ENCODE assay signal across 8 cellular contexts in genomic region chr3:88032245-88032644, GRCh38. TPM values are rescaled to one million over a fixed set of nuclear protein-coding genes. Genes with fewer than 3 reads are reported as not detected.
DNase-seq lines count a peak whose midpoint lies in the region; ATAC-seq and TF ChIP-seq lines count a peak whose summit lies in the region.

No MANE protein-coding gene starts in this region.

- H3K36me3 ChIP-seq in duodenal mucosa (ENCODE audit: control insufficient read depth in 1 of 2, insufficient read depth in 2 of 2, low read length in 2 of 2): no peaks in the 10 kb centered on the region

- H3K4me3 ChIP-seq in duodenal mucosa (ENCODE audit: low read depth in 1 of 2, low read length in 2 of 2): peak overlapping the region; percentile 48 to 55
- peak overlapping the region; percentile 32 for H3K4me3 ChIP-seq in skeletal muscle cell (ENCODE audit: low read depth, low read length)

- CTCF ChIA-PET in WTC11 (lab: Charles Lee): interaction anchor here (0.7 kb wide), 1 partner anchor 21 kb away, joined by 3 read pairs; no protein-coding TSS in a partner anchor

- POLR2A ChIA-PET in WTC11 (lab: Charles Lee): no interaction called here

- H3K9ac ChIP-seq in duodenal mucosa (ENCODE audit: low read depth in 1 of 2, low read length in 2 of 2): peak overlapping the region; percentile 26 to 45

- peaks cover 0 to 1% (median 0%) of the 10 kb centered on the region in 3 donors for H3K9me3 Mint-ChIP-seq in IgD-negative memory B cell
- peaks cover 13% of the 10 kb centered on the region for H3K9me3 Mint-ChIP-seq in WTC11

- H3K27ac Mint-ChIP-seq in IgD-negative memory B cell (peak overlapping the region; percentile 17 to 63 (median 23)), WTC11 (no peak overlapping the region)

- H3K36me3 Mint-ChIP-seq in IgD-negative memory B cell: no peaks in the 10 kb centered on the region
- H3K36me3 Mint-ChIP-seq in WTC11: no peaks in the 10 kb centered on the region

- H3K27me3 Mint-ChIP-seq in IgD-negative memory B cell (no peaks in the 10 kb centered on the region), WTC11 (ENCODE audit: low read depth) (no peaks in the 10 kb centered on the region)

- peak overlapping the region; percentile 18 to 87 (median 80) for H3K4me3 Mint-ChIP-seq in IgD-negative memory B cell
- no peak overlapping the region for H3K4me3 Mint-ChIP-seq in WTC11

- intact Hi-C loops in posterior vena cava (cut with DNase I): no loop called here

- H3K4me1 ChIP-seq in duodenal mucosa (ENCODE audit: control insufficient read depth in 1 of 2, insufficient read depth in 2 of 2, low read length in 2 of 2): no peaks in the 10 kb centered on the region

- DNase-seq in skeletal muscle cell (ENCODE audit: low read depth) (no peak), posterior vena cava (ENCODE audit: low spot score) (no peak), CD1c-positive myeloid dendritic cell (ENCODE audit: extremely low spot score) (no peak), WTC11 (ENCODE audit: low spot score) (no peak)
- DNase-seq in stimulated activated CD4-positive, alpha-beta T cell treated with anti-CD3 and anti-CD28 coated beads, Interleukin-1b, Interleukin-23, amount 100 ng/mL, for 48 hours: no peak

- peaks cover 9 to 25% (median 23%) of the 10 kb centered on the region in 3 donors for H3K4me1 Mint-ChIP-seq in IgD-negative memory B cell
- H3K4me1 Mint-ChIP-seq in WTC11: peaks cover 6% of the 10 kb centered on the region; the same call in 1 of the 2 replicates

- ATAC-seq in GM19035 (IDR thresholded peaks at IDR 0.05; ENCODE audit: unreplicated experiment) (peak; percentile 12), WTC11 (no peak)

- H3K27me3 ChIP-seq in duodenal mucosa (ENCODE audit: control insufficient read depth in 1 of 2, insufficient read depth in 2 of 2, low read length in 2 of 2): no peaks in the 10 kb centered on the region

- H3K9me3 ChIP-seq in duodenal mucosa (ENCODE audit: control insufficient read depth in 1 of 2, low read length in 2 of 2): no peaks in the 10 kb centered on the region

- no peak overlapping the region for H3K27ac ChIP-seq in duodenal mucosa (ENCODE audit: low read depth, low read length)

- TF ChIP-seq CTCF in WTC11 (IDR thresholded peaks at IDR 0.05): no peak

TF ChIP-seq in WTC11, 78 proteins besides CTCF, POLR2A, EP300 and RAD21 (continues in another document):
- TF ChIP-seq ATF6 (CRISPR knock-in tag; IDR thresholded peaks at IDR 0.05) (no peak), ATF1 (CRISPR knock-in tag; IDR thresholded peaks at IDR 0.05) (no peak), ESRRA (CRISPR knock-in tag; IDR thresholded peaks at IDR 0.05; ENCODE audit: borderline replicate concordance) (no peak), CBFB (CRISPR knock-in tag; IDR thresholded peaks at IDR 0.05; ENCODE audit: low read depth) (no peak), GRHL2 (CRISPR knock-in tag; IDR thresholded peaks at IDR 0.05; ENCODE audit: insufficient replicate concordance, severe bottlenecking) (no peak), E2F1 (CRISPR knock-in tag; IDR thresholded peaks at IDR 0.05) (no peak), E2F5 (CRISPR knock-in tag; IDR thresholded peaks at IDR 0.05) (no peak), MAX (CRISPR knock-in tag; IDR thresholded peaks at IDR 0.05) (no peak), USF2 (CRISPR knock-in tag; IDR thresholded peaks at IDR 0.05) (no peak), AFF4 (CRISPR knock-in tag; IDR thresholded peaks at IDR 0.05; ENCODE audit: borderline replicate concordance) (no peak)

RNA-seq across cellular contexts. Expression of gene CGGBP1, which starts 26.6 kb away (rescaled TPM):
- 79.9 TPM for polyA plus RNA-seq in IgD-negative memory B cell
- 10 to 100 TPM; 52.7 to 58.4 TPM for total RNA-seq in posterior vena cava
- 57.6 to 61.3 TPM (median 60.7 TPM) in 3 replicates for total RNA-seq in WTC11 (2021)

RNA-seq across cellular contexts. Expression of gene ZNF654, which starts 26.8 kb away (rescaled TPM):
- 9.7 TPM for polyA plus RNA-seq in IgD-negative memory B cell
- total RNA-seq in posterior vena cava: 10 to 100 TPM; 20.1 to 20.2 TPM
- total RNA-seq in WTC11 (2021): 7.0 to 10.0 TPM (median 8.3 TPM) in 3 replicates
